In the genomic region with DNA sequence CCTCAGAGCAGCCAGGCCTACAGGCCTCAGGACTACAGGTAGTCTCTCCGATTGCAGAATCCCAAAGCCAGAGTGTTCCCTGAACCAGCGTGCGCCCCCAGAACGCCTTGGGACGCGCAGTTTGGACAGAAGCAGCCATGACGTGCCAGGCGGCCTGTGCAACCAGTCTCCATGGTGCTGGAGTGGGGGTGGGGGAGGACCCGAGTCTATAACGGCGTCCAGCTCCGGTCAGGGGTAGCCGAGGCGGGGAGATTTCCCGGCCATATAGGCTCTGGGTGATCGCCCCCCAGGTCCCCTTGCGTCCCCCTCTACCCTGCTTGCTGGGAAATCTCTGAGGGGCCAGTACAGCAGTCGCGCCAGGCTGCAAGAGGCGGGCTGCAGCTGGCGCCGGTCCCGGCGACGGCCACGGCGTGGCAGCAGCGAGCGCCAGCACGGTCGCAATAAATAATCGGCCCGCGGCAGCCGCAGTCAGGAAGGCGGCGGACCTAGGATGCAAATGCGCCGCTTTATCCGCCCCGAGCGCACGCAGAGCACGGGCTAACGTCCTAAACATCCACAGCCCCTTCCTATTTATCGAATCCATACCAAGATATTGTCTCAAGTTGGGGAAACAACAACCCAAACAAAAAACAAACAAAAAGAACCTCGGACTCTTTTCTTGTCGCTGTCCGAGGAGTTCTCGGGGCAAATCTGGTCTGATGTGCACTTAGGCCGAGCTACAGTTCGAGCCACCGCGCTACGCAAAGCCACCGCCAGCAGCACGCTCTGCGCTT, we compare ENCODE assay signal across 8 cellular contexts. TPM values are rescaled to one million over a fixed set of nuclear protein-coding genes. Genes with fewer than 3 reads are reported as not detected.
A peak's percentile ranks its signal among the peaks of the same experiment; 100 is the strongest.
DNase-seq lines count a peak whose midpoint lies in the region; ATAC-seq and TF ChIP-seq lines count a peak whose summit lies in the region.

No MANE protein-coding gene starts in this region.

- H3K4me1 ChIP-seq in SK-N-SH (ENCODE audit: control insufficient read depth in 1 of 2, insufficient read depth in 2 of 2, low read depth in 1 of 2, low read length in 1 of 2) = peaks cover 0 to 9% of the 10 kb centered on the region in 2 experiments; a peak in 1 of 4 replicates
- peaks cover 5% of the 10 kb centered on the region for H3K4me1 ChIP-seq in right cardiac atrium (ENCODE audit: control insufficient read depth, insufficient read depth, low read length)

- H3K4me2 ChIP-seq in SK-N-SH = peak overlapping the region; percentile 76

- DNase-seq in Daoy (ENCODE audit: low read depth) = peak; percentile 96
- DNase-seq in Jurkat, Clone E6-1 (ENCODE audit: low read depth, low spot score) = peak; percentile 65
- DNase-seq in SK-N-SH = peak; percentile 96
- DNase-seq in amniotic epithelial cell (ENCODE audit: low read depth) = peak; percentile 42
- DNase-seq in right cardiac atrium = peak; percentile 72 to 87 (median 87)
- peak; percentile 86 for DNase-seq in sciatic nerve (ENCODE audit: low spot score)
- no peak for DNase-seq in middle frontal gyrus (ENCODE audit: extremely low spot score, low spot score)

- WGBS in SK-N-SH (ENCODE audit: low lambda C conversion rate) = 3% methylated on average over 51 of the region's 58 CpGs
- WGBS in right cardiac atrium = 2% methylated on average over 58 of the region's 58 CpGs

- TF ChIP-seq CTCF in SK-N-SH (IDR thresholded peaks at IDR 0.05) = peak; percentile 91

- intact Hi-C loops in right cardiac atrium (cut with DNase I) (loop anchor here in 2 of 4 donors (10.0 kb wide), 3 partner anchors 286 to 1276 kb away; a partner anchor contains a TSS), sciatic nerve (cut with DNase I) (loop anchor here (10.0 kb wide), 1 partner anchor 776 kb away; no protein-coding TSS in a partner anchor)

- H3F3A ChIP-seq in SK-N-SH (replicated peaks; ENCODE audit: insufficient read depth) = no peaks in the 10 kb centered on the region

- H3K9ac ChIP-seq in SK-N-SH = no peak overlapping the region

- peak overlapping the region; percentile 83 for H3K4me3 ChIP-seq in Jurkat, Clone E6-1 (ENCODE audit: low read length)
- peak overlapping the region; percentile 32 to 63 for H3K4me3 ChIP-seq in SK-N-SH (ENCODE audit: low read depth in 2 of 2, low read length in 1 of 2)
- H3K4me3 ChIP-seq in right cardiac atrium (ENCODE audit: low read length) = peak overlapping the region; percentile 5

- peak; percentile 51 for TF ChIP-seq RAD21 in SK-N-SH (IDR thresholded peaks at IDR 0.05; ENCODE audit: low read length)

- no peaks in the 10 kb centered on the region for H3K9me2 ChIP-seq in SK-N-SH

- no peak overlapping the region for H3K27ac ChIP-seq in SK-N-SH (ENCODE audit: low read depth in 2 of 2, low read length in 1 of 2)
- no peak overlapping the region for H3K27ac ChIP-seq in right cardiac atrium (ENCODE audit: low read length)

- H3K9me3 ChIP-seq in SK-N-SH = no peaks in the 10 kb centered on the region
- no peaks in the 10 kb centered on the region for H3K9me3 ChIP-seq in right cardiac atrium (ENCODE audit: control insufficient read depth, low read length)

- H3K27me3 ChIP-seq in SK-N-SH (ENCODE audit: insufficient read depth) (peaks cover 100% of the 10 kb centered on the region), right cardiac atrium (ENCODE audit: control insufficient read depth, insufficient read depth) (no peaks in the 10 kb centered on the region)

- peak in 1 of 2 experiments; percentile 40; a peak in 1 of 4 replicates for TF ChIP-seq EP300 in SK-N-SH (IDR thresholded peaks at IDR 0.05; ENCODE audit: borderline replicate concordance in 1 of 2, low read depth in 1 of 2, low read length in 1 of 2)

- H3K36me3 ChIP-seq in SK-N-SH (replicated peaks in 1 of 2; ENCODE audit: control insufficient read depth in 1 of 2, insufficient read depth in 2 of 2, low read length in 1 of 2) = no peaks in the 10 kb centered on the region

- POLR2A ChIA-PET in SK-N-SH (lab: Yijun Ruan, JAX) = no interaction called here

- peak; percentile 57 for ATAC-seq in GM21576 (IDR thresholded peaks at IDR 0.05; ENCODE audit: unreplicated experiment)
- ATAC-seq in right cardiac atrium = peak; percentile 75 to 83
- ATAC-seq in sciatic nerve = peak; percentile 65

- peaks cover 6% of the 10 kb centered on the region; the same call in 1 of the 2 replicates for H4K20me1 ChIP-seq in SK-N-SH (ENCODE audit: insufficient read depth)

- no peaks in the 10 kb centered on the region for H3K79me2 ChIP-seq in SK-N-SH (ENCODE audit: insufficient read depth)

- CTCF ChIA-PET in SK-N-SH (lab: Yijun Ruan, JAX) = interaction anchor here (0.6 to 10.9 kb wide), 54 partner anchors 8 to 1258 kb away, joined by 3 to 270 read pairs (median 4); a partner anchor contains a TSS

- peak overlapping the region; percentile 73; the same call in 1 of the 2 replicates for H2AFZ ChIP-seq in SK-N-SH (ENCODE audit: low read depth)

TF ChIP-seq in SK-N-SH, 30 proteins besides CTCF, POLR2A, EP300 and RAD21 (continues in another document):
- TF ChIP-seq GABPA (IDR thresholded peaks at IDR 0.05; ENCODE audit: low read depth) (no peak), TCF12 (IDR thresholded peaks at IDR 0.05) (no peak), RXRA (IDR thresholded peaks at IDR 0.05; ENCODE audit: borderline replicate concordance, low read depth) (no peak), TEAD4 (IDR thresholded peaks at IDR 0.05; ENCODE audit: borderline replicate concordance, insufficient read depth) (no peak), RFX5 (IDR thresholded peaks at IDR 0.05; ENCODE audit: low read length) (no peak), RCOR1 (IDR thresholded peaks at IDR 0.05; ENCODE audit: low read length) (0 out of 2 replicates have a peak, but pooled peaks have one; percentile 43), NFIC (IDR thresholded peaks at IDR 0.05; ENCODE audit: borderline replicate concordance) (no peak)
- TF ChIP-seq, protein P1, sequence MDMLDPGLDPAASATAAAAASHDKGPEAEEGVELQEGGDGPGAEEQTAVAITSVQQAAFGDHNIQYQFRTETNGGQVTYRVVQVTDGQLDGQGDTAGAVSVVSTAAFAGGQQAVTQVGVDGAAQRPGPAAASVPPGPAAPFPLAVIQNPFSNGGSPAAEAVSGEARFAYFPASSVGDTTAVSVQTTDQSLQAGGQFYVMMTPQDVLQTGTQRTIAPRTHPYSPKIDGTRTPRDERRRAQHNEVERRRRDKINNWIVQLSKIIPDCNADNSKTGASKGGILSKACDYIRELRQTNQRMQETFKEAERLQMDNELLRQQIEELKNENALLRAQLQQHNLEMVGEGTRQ (IDR thresholded peaks at IDR 0.05; ENCODE audit: borderline replicate concordance, low read depth, low read length) = no peak
- TF ChIP-seq, protein P2, sequence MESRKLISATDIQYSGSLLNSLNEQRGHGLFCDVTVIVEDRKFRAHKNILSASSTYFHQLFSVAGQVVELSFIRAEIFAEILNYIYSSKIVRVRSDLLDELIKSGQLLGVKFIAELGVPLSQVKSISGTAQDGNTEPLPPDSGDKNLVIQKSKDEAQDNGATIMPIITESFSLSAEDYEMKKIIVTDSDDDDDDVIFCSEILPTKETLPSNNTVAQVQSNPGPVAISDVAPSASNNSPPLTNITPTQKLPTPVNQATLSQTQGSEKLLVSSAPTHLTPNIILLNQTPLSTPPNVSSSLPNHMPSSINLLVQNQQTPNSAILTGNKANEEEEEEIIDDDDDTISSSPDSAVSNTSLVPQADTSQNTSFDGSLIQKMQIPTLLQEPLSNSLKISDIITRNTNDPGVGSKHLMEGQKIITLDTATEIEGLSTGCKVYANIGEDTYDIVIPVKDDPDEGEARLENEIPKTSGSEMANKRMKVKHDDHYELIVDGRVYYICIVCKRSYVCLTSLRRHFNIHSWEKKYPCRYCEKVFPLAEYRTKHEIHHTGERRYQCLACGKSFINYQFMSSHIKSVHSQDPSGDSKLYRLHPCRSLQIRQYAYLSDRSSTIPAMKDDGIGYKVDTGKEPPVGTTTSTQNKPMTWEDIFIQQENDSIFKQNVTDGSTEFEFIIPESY (IDR thresholded peaks at IDR 0.05; ENCODE audit: borderline replicate concordance, low read depth) = no peak

RNA-seq across cellular contexts. Expression of a gene that starts 1.6 kb away (rescaled TPM):
- 12.4 and 16.8 TPM in 2 replicates for total RNA-seq in Daoy (2014; rRNA removed; shearing (Covaris generic))
- polyA plus RNA-seq in Jurkat, Clone E6-1 (2012; ENCODE audit: insufficient read depth, insufficient read length) = 3.9 TPM
- polyA plus RNA-seq in SK-N-SH (2012; rRNA removed) (0.15 TPM in 1 of 2 replicates, not detected in the other), right cardiac atrium (1.0 TPM)
- polyA plus RNA-seq in SK-N-SH (2012; cell fraction: cytosol; rRNA removed) = not detected in 2 replicates
- not detected in 2 replicates for polyA plus RNA-seq in SK-N-SH (2012; cell fraction: nucleus; rRNA removed)
- total RNA-seq in right cardiac atrium (1 to 10 TPM in 1 of 4 donors, under 1 TPM in 3; 0.28 to 1.3 (median 0.43) TPM), sciatic nerve (20.9 TPM)

RNA-seq across cellular contexts. Expression of a gene that starts 3.2 kb away (rescaled TPM):
- 0.92 and 4.2 TPM in 2 replicates for total RNA-seq in Daoy (2014; rRNA removed; shearing (Covaris generic))
- 11.1 TPM for polyA plus RNA-seq in Jurkat, Clone E6-1 (2012; ENCODE audit: insufficient read depth, insufficient read length)
- polyA plus RNA-seq in SK-N-SH (2012; rRNA removed) = not detected in 2 replicates
- polyA plus RNA-seq in SK-N-SH (2012; cell fraction: cytosol; rRNA removed) = not detected in 2 replicates
- polyA plus RNA-seq in SK-N-SH (2012; cell fraction: nucleus; rRNA removed) = not detected in 2 replicates
- total RNA-seq in right cardiac atrium = not detected
- not detected for polyA plus RNA-seq in right cardiac atrium
- total RNA-seq in sciatic nerve = 15.8 TPM

RNA-seq across cellular contexts. Expression of a gene that starts 5.7 kb away (rescaled TPM):
- 21.7 and 24.4 TPM in 2 replicates for total RNA-seq in Daoy (2014; rRNA removed; shearing (Covaris generic))
- polyA plus RNA-seq in Jurkat, Clone E6-1 (2012; ENCODE audit: insufficient read depth, insufficient read length) = 15.5 TPM
- not detected in 2 replicates for polyA plus RNA-seq in SK-N-SH (2012; rRNA removed)
- polyA plus RNA-seq in SK-N-SH (2012; cell fraction: cytosol; rRNA removed) = not detected in 2 replicates
- not detected in 2 replicates for polyA plus RNA-seq in SK-N-SH (2012; cell fraction: nucleus; rRNA removed)
- not detected for total RNA-seq in right cardiac atrium
- polyA plus RNA-seq in right cardiac atrium = 0.11 TPM
- 6.2 TPM for total RNA-seq in sciatic nerve

RNA-seq across cellular contexts. Expression of a gene that starts 7.3 kb away (rescaled TPM):
- 22.6 and 41.1 TPM in 2 replicates for total RNA-seq in Daoy (2014; rRNA removed; shearing (Covaris generic))
- polyA plus RNA-seq in Jurkat, Clone E6-1 (2012; ENCODE audit: insufficient read depth, insufficient read length) = 8.4 TPM
- not detected in 2 replicates for polyA plus RNA-seq in SK-N-SH (2012; rRNA removed)
- polyA plus RNA-seq in SK-N-SH (2012; cell fraction: cytosol; rRNA removed) = not detected in 2 replicates
- polyA plus RNA-seq in SK-N-SH (2012; cell fraction: nucleus; rRNA removed) = not detected in 2 replicates
- total RNA-seq in right cardiac atrium = under 1 TPM in 1 of 4 donors, not detected in 3; 0.17 TPM
- polyA plus RNA-seq in right cardiac atrium = 0.43 TPM
- 20.1 TPM for total RNA-seq in sciatic nerve

RNA-seq across cellular contexts. Expression of a gene that starts 14.6 kb away (rescaled TPM):
- total RNA-seq in Daoy (2014; rRNA removed; shearing (Covaris generic)) = 1.8 TPM in 1 of 2 replicates, not detected in the other
- polyA plus RNA-seq in Jurkat, Clone E6-1 (2012; ENCODE audit: insufficient read depth, insufficient read length) = 0.87 TPM
- polyA plus RNA-seq in SK-N-SH (2012; rRNA removed) (not detected in 2 replicates), right cardiac atrium (not detected)
- not detected in 2 replicates for polyA plus RNA-seq in SK-N-SH (2012; cell fraction: cytosol; rRNA removed)
- polyA plus RNA-seq in SK-N-SH (2012; cell fraction: nucleus; rRNA removed) = not detected in 2 replicates
- total RNA-seq in right cardiac atrium (not detected), sciatic nerve (7.1 TPM)

Comparison
In these comparisons a context has a peak if more than half of its experiments do, and no peak if none do; other contexts are left out.
1. H3K4me3 ChIP-seq: peak in every context shown above with its lines; median percentile 83 in Jurkat, Clone E6-1; 48 in SK-N-SH; 5 in right cardiac atrium.